ENCODE assay signal across 1 cellular context in the genomic region with DNA sequence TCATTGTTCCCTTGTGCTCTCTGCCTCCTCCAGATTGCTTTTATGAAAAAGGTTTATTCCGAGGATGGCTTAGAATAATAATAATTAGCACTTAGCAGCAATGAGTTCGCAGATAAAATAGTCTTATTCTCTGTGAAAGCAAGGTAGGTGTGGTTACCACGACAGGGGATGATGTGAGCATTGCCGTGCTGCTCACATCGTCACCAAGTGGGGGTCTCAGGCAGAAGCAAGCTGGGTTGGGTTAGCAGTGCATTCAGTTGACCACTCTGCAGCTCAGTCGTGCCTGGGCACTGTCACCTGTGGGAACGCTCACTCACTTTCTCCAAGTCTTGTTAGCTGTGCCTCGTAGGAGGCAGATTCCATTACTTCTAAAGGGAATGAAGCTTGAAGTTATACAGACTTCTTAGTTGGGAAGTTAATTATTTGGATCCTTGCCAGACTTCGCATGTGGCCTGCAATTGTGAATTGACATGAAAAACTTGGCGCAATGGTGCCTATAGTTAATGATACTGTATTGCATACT.
TF ChIP-seq lines count a peak whose summit lies in the region.

No MANE protein-coding gene starts in this region.

TF ChIP-seq in H1, 55 proteins besides CTCF, POLR2A, EP300 and RAD21 (continued from another document):
- TF ChIP-seq, protein P1, sequence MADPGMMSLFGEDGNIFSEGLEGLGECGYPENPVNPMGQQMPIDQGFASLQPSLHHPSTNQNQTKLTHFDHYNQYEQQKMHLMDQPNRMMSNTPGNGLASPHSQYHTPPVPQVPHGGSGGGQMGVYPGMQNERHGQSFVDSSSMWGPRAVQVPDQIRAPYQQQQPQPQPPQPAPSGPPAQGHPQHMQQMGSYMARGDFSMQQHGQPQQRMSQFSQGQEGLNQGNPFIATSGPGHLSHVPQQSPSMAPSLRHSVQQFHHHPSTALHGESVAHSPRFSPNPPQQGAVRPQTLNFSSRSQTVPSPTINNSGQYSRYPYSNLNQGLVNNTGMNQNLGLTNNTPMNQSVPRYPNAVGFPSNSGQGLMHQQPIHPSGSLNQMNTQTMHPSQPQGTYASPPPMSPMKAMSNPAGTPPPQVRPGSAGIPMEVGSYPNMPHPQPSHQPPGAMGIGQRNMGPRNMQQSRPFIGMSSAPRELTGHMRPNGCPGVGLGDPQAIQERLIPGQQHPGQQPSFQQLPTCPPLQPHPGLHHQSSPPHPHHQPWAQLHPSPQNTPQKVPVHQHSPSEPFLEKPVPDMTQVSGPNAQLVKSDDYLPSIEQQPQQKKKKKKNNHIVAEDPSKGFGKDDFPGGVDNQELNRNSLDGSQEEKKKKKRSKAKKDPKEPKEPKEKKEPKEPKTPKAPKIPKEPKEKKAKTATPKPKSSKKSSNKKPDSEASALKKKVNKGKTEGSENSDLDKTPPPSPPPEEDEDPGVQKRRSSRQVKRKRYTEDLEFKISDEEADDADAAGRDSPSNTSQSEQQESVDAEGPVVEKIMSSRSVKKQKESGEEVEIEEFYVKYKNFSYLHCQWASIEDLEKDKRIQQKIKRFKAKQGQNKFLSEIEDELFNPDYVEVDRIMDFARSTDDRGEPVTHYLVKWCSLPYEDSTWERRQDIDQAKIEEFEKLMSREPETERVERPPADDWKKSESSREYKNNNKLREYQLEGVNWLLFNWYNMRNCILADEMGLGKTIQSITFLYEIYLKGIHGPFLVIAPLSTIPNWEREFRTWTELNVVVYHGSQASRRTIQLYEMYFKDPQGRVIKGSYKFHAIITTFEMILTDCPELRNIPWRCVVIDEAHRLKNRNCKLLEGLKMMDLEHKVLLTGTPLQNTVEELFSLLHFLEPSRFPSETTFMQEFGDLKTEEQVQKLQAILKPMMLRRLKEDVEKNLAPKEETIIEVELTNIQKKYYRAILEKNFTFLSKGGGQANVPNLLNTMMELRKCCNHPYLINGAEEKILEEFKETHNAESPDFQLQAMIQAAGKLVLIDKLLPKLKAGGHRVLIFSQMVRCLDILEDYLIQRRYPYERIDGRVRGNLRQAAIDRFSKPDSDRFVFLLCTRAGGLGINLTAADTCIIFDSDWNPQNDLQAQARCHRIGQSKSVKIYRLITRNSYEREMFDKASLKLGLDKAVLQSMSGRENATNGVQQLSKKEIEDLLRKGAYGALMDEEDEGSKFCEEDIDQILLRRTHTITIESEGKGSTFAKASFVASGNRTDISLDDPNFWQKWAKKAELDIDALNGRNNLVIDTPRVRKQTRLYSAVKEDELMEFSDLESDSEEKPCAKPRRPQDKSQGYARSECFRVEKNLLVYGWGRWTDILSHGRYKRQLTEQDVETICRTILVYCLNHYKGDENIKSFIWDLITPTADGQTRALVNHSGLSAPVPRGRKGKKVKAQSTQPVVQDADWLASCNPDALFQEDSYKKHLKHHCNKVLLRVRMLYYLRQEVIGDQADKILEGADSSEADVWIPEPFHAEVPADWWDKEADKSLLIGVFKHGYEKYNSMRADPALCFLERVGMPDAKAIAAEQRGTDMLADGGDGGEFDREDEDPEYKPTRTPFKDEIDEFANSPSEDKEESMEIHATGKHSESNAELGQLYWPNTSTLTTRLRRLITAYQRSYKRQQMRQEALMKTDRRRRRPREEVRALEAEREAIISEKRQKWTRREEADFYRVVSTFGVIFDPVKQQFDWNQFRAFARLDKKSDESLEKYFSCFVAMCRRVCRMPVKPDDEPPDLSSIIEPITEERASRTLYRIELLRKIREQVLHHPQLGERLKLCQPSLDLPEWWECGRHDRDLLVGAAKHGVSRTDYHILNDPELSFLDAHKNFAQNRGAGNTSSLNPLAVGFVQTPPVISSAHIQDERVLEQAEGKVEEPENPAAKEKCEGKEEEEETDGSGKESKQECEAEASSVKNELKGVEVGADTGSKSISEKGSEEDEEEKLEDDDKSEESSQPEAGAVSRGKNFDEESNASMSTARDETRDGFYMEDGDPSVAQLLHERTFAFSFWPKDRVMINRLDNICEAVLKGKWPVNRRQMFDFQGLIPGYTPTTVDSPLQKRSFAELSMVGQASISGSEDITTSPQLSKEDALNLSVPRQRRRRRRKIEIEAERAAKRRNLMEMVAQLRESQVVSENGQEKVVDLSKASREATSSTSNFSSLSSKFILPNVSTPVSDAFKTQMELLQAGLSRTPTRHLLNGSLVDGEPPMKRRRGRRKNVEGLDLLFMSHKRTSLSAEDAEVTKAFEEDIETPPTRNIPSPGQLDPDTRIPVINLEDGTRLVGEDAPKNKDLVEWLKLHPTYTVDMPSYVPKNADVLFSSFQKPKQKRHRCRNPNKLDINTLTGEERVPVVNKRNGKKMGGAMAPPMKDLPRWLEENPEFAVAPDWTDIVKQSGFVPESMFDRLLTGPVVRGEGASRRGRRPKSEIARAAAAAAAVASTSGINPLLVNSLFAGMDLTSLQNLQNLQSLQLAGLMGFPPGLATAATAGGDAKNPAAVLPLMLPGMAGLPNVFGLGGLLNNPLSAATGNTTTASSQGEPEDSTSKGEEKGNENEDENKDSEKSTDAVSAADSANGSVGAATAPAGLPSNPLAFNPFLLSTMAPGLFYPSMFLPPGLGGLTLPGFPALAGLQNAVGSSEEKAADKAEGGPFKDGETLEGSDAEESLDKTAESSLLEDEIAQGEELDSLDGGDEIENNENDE (IDR thresholded peaks at IDR 0.05; ENCODE audit: insufficient replicate concordance, low read length) = no peak
- no peak for TF ChIP-seq BCL11A (IDR thresholded peaks at IDR 0.05; ENCODE audit: low read depth in 2 of 2, low read length in 2 of 2)
- TF ChIP-seq NANOG (IDR thresholded peaks at IDR 0.05; ENCODE audit: insufficient read depth, low read depth, low read length, poor library complexity, severe bottlenecking) = no peak
- no peak for TF ChIP-seq TEAD4 (IDR thresholded peaks at IDR 0.05; ENCODE audit: low read depth, low read length)
- no peak for TF ChIP-seq CHD2 (IDR thresholded peaks at IDR 0.05; ENCODE audit: low read length)
- no peak for TF ChIP-seq BACH1 (IDR thresholded peaks at IDR 0.05; ENCODE audit: low read length)
